Comparison of ENCODE assay signal across 7 cellular contexts in the genomic region with DNA sequence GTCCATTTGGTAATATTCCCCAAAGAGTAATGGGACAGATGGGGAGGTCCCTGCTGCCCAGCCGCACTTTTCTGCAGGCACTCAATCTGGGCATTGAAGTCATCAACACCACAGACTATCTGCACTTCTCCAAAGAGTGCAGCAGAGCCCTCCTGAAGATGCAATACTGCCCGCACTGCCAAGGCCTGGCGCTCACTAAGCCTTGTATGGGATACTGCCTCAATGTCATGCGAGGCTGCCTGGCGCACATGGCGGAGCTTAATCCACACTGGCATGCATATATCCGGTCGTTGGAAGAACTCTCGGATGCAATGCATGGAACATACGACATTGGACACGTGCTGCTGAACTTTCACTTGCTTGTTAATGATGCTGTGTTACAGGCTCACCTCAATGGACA.
"Had no signal": no experiment of that assay in that cellular context is flagged by ENCODE, and none has a peak within 500 bp of the region (broad histone marks: within the 10 kb centered on the region; RNA-seq: fewer than 3 reads in every experiment).

No MANE protein-coding gene starts in this region.

- H3K36me3 Mint-ChIP-seq: IgD-negative memory B cell had no signal

- H3K9me3 Mint-ChIP-seq: H9, IgD-negative memory B cell had no signal

- ATAC-seq: HepG2 had no signal

- H3K27me3 Mint-ChIP-seq: IgD-negative memory B cell had no signal

- H3K4me1 Mint-ChIP-seq: H9, IgD-negative memory B cell had no signal

- H3K27ac Mint-ChIP-seq: IgD-negative memory B cell had no signal

- DNase-seq: GM23248, GOT3, H9, HCEC 1CT had no signal

- H3K4me3 ChIP-seq: GM23248 had no signal

- H2AFZ ChIP-seq: GM23248 had no signal

- H3K9ac ChIP-seq: GM23248 had no signal

- H3K27ac ChIP-seq: GM23248, HL-60 had no signal

- H3K4me3 Mint-ChIP-seq: H9, IgD-negative memory B cell had no signal
